ENCODE assay signal across 9 cellular contexts in the genomic region with DNA sequence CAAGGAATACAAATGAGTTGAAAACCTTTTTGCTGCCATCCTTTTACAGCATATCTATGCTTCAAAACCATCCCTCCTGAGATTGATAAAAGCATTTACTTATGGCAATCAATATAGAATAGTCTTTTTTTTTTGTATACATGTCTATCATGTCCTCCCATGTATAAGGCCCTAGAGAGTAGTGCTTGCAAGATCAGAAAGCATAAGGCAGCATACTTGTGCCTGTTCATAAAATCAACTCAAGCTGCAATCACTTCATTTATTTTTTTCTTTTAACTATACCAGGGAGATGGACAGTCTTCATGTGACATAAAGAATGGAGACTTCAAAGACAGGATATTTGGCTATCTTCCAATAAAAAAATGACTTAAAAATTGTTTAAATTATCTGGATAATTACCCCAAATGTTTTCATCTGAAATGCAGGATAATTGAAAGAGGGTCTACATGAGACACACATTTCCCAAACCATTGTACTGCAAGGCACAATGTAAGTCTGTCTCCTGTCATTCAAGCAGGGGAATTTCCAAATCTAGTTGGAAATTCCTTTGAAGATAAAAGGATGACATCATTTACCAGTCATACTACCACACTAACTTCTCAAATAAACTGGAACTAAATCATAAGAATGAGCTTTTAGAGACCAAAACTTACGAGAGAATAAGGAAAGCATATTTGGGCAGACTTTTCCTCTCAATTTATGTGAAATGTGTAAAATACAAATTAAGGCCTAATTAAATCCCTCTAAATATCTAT. TPM values are rescaled to one million over a fixed set of nuclear protein-coding genes. Genes with fewer than 3 reads are reported as not detected.
DNase-seq lines count a peak whose midpoint lies in the region; ATAC-seq, FAIRE-seq and TF ChIP-seq lines count a peak whose summit lies in the region.
"Had no signal": no experiment of that assay in that cellular context is flagged by ENCODE, and none has a peak within 500 bp of the region (broad histone marks: within the 10 kb centered on the region; RNA-seq: fewer than 3 reads in every experiment).

No MANE protein-coding gene starts in this region.

- H3K4me3 Mint-ChIP-seq in activated naive CD8-positive, alpha-beta T cell: peak overlapping the region; percentile 42

- TF ChIP-seq CTCF in kidney (IDR thresholded peaks at IDR 0.05; ENCODE audit: borderline replicate concordance, extremely low read depth, insufficient read depth): no peak

- DNase-seq in GM12892 (ENCODE audit: insufficient read length): no peak
- no peak for DNase-seq in kidney
- DNase-seq in medulla oblongata (ENCODE audit: extremely low spot score): no peak
- DNase-seq in NCI-H1436 (lab: John Stamatoyannopoulos, UW): no peak
- no peak for DNase-seq in activated effector memory CD4-positive, alpha-beta T cell treated with Interleukin-2 at 50 U/mL for 16 hours

- H3K27me3 Mint-ChIP-seq in activated naive CD8-positive, alpha-beta T cell: no peaks in the 10 kb centered on the region

- H3K9me3 ChIP-seq in mesodermal cell (ENCODE audit: control insufficient read depth, low read length) (no peaks in the 10 kb centered on the region), kidney (ENCODE audit: control insufficient read depth in 1 of 2, low read length in 2 of 2) (no peaks in the 10 kb centered on the region)

- peak overlapping the region; percentile 93 for H3K27ac Mint-ChIP-seq in activated naive CD8-positive, alpha-beta T cell

- H3K9me3 Mint-ChIP-seq in activated naive CD8-positive, alpha-beta T cell (ENCODE audit: low read depth): no peaks in the 10 kb centered on the region

- TF ChIP-seq POLR2A in GM12892 (IDR thresholded peaks at IDR 0.05; ENCODE audit: low read depth, low read length): no peak

- intact Hi-C loops in kidney (cut with DNase I): no loop called here

- peak; percentile 83 for ATAC-seq in HG02642 (IDR thresholded peaks at IDR 0.05; ENCODE audit: poor library complexity, unreplicated experiment)

- H3K4me1 Mint-ChIP-seq in activated naive CD8-positive, alpha-beta T cell (ENCODE audit: low read depth): peaks cover 54% of the 10 kb centered on the region

- H3K4me1 ChIP-seq in mesodermal cell (ENCODE audit: control insufficient read depth, insufficient read depth, low read length, poor library complexity, severe bottlenecking) (peaks cover 14% of the 10 kb centered on the region), kidney (ENCODE audit: control insufficient read depth in 1 of 2, insufficient read depth in 1 of 2, low read depth in 1 of 2, low read length in 2 of 2) (no peaks in the 10 kb centered on the region)

- no peaks in the 10 kb centered on the region for H3K36me3 ChIP-seq in mesodermal cell (ENCODE audit: control insufficient read depth, insufficient read depth, low read length)
- no peaks in the 10 kb centered on the region for H3K36me3 ChIP-seq in kidney (ENCODE audit: control insufficient read depth in 1 of 2, insufficient read depth in 2 of 2, low read length in 2 of 2)

- no peak overlapping the region for H3K9ac ChIP-seq in kidney (ENCODE audit: low read length in 2 of 2)

- no CpG with 5 or more reads among the region's 1 CpG for WGBS in mesodermal cell (ENCODE audit: insufficient coverage in 2 of 2), 2 experiments

- H3K4me3 ChIP-seq in mesodermal cell (ENCODE audit: extremely low read depth, insufficient read depth, low read length, poor library complexity, severe bottlenecking) (no peak overlapping the region), kidney (ENCODE audit: low read length in 2 of 2) (no peak overlapping the region)

- peaks cover 43% of the 10 kb centered on the region for H3K36me3 Mint-ChIP-seq in activated naive CD8-positive, alpha-beta T cell

- H3K27ac ChIP-seq in mesodermal cell (ENCODE audit: low read depth, low read length, severe bottlenecking): peak overlapping the region; percentile 74
- no peak overlapping the region for H3K27ac ChIP-seq in kidney (ENCODE audit: low read depth in 2 of 2, low read length in 2 of 2)
- H3K27ac ChIP-seq: VCaP had no signal

- FAIRE-seq in GM12892 (lab: Jason Lieb, UNC) (peak; percentile 48), kidney (lab: Jason Lieb, UNC) (no peak)

RNA-seq across cellular contexts. Expression of gene LRRN3, which starts 22.5 kb away (rescaled TPM):
- 0.13 TPM for polyA plus RNA-seq in GM12892 (2012; ENCODE audit: missing spikeins)
- polyA plus RNA-seq in mesodermal cell (2013, experiment 1 of 2): 19.8 TPM
- 14.9 TPM for polyA plus RNA-seq in mesodermal cell (2013, experiment 2 of 2)
- 1.1 TPM for total RNA-seq in kidney
- polyA plus RNA-seq in kidney (ENCODE audit: insufficient read depth, low read depth, low replicate concordance): 0.54 TPM
